ENCODE assay signal across 28 cellular contexts in genomic region chr7:39360766-39361165, GRCh38.
"Had no signal": no experiment of that assay in that cellular context is flagged by ENCODE, and none has a peak within 500 bp of the region (broad histone marks: within the 10 kb centered on the region; RNA-seq: fewer than 3 reads in every experiment).

No MANE protein-coding gene starts in this region.

- H3K27ac ChIP-seq: ascending aorta, brain microvascular endothelial cell, cardiac muscle cell, KMS-11, Peyer's patch, SJSA1 had no signal

- ATAC-seq: activated CD8-positive, alpha-beta memory T cell treated with anti-CD3 and anti-CD28 coated beads, Interleukin-2, amount 10 ng/mL, durations not matched to agents 7 days and 5 days; activated CD8-positive, alpha-beta T cell treated with anti-CD3 and anti-CD28 coated beads, Interleukin-2, amount 10 ng/mL, durations not matched to agents 7 days and 5 days; activated naive CD4-positive, alpha-beta T cell treated with anti-CD3 and anti-CD28 coated beads, Interleukin-2, amount 50 U/mL, for 72 hours; activated naive CD8-positive, alpha-beta T cell treated with anti-CD3 and anti-CD28 coated beads, Interleukin-2, amount 50 U/mL, for 24 hours; SK-N-SH treated with all-trans-retinoic acid at 6 μM for 48 hours; WTC11 had no signal

- DNase-seq: activated CD4-positive, alpha-beta T cell treated with anti-CD3 and anti-CD28 coated beads for 48 hours; activated CD4-positive, alpha-beta T cell treated with anti-CD3 and anti-CD28 coated beads, Interleukin-2, amount 50 U/mL, for 4 hours; activated CD4-positive, CD25-positive, alpha-beta regulatory T cell treated with anti-CD3 and anti-CD28 coated beads, Interleukin-2, amount 50 U/mL, for 72 hours; activated CD8-positive, alpha-beta memory T cell treated with anti-CD3 and anti-CD28 coated beads, Interleukin-2, amount 10 ng/mL, durations not matched to agents 7 days and 5 days; activated CD8-positive, alpha-beta T cell treated with anti-CD3 and anti-CD28 coated beads, Interleukin-2, amount 10 ng/mL, durations not matched to agents 7 days and 5 days; activated effector memory CD4-positive, alpha-beta T cell treated with Interleukin-2 at 50 U/mL for 16 hours; activated naive CD4-positive, alpha-beta T cell; activated naive CD8-positive, alpha-beta T cell treated with anti-CD3 and anti-CD28 coated beads, Interleukin-2, amount 50 U/mL, for 24 hours; activated T-cell treated with anti-CD3 and anti-CD28 coated beads, Interleukin-2, amount 50 U/mL, for 24 hours; amniotic stem cell; brain microvascular endothelial cell; MG63; MV-4-11; NCI-H1092 treated with DMSO at 0.1 percent for 48 hours; NCI-H1436; NCI-H1694 treated with DMSO at 0.1 percent for 48 hours; NCI-H2029 treated with DMSO at 0.1 percent for 48 hours; NCI-H446; NCI-H524; Peyer's patch; SHP77 had no signal
